32 cellular contexts compared by ENCODE assay signal in the genomic region with DNA sequence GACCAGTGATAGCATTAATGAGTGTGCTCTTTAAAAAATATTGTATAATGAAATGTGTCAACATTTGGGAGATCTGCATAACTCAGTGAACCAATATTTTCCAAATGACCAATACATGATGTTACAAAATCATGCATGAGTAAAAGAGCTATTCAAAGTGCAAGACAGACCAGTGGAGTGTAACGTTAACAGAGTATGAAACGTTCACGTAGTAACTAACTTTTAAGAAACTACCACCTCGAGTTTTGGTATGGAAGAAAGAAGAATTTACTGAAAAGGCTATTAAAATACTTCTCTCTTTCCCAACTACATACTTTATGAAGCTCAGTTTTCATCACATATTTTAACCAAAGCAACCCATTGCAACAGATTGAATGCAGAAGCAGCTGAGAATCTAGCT. TPM values are rescaled to one million over a fixed set of nuclear protein-coding genes. Genes with fewer than 3 reads are reported as not detected.
DNase-seq lines count a peak whose midpoint lies in the region; ATAC-seq, FAIRE-seq and TF ChIP-seq lines count a peak whose summit lies in the region.
"Had no signal": no experiment of that assay in that cellular context is flagged by ENCODE, and none has a peak within 500 bp of the region (broad histone marks: within the 10 kb centered on the region; RNA-seq: fewer than 3 reads in every experiment).

No MANE protein-coding gene starts in this region.

- H3K27ac ChIP-seq in IMR-90 (ENCODE audit: insufficient read depth, low read length) (no peak overlapping the region), K562 (ENCODE audit: extremely low read depth, low read depth, low read length) (no peak overlapping the region)
- H3K27ac ChIP-seq: adrenal gland, body of pancreas, esophagus muscularis mucosa, HL-60, left lung, neural progenitor cell, parathyroid adenoma, right atrium auricular region, upper lobe of right lung had no signal

- H2BK5ac ChIP-seq in IMR-90 (ENCODE audit: low read depth, low read length, poor library complexity, severe bottlenecking) = no peak overlapping the region

- H3K36me3 ChIP-seq in IMR-90 (ENCODE audit: control insufficient read depth, insufficient read depth, low read length) (no peaks in the 10 kb centered on the region), K562 (ENCODE audit: control insufficient read depth, insufficient read depth, low read length) (no peaks in the 10 kb centered on the region)
- H3K36me3 ChIP-seq: adrenal gland, esophagus muscularis mucosa, left lung, neural progenitor cell, right atrium auricular region, upper lobe of right lung had no signal

- H4K8ac ChIP-seq in IMR-90 (ENCODE audit: low read depth in 2 of 2, low read length in 2 of 2) = no peak overlapping the region

- peaks cover 2% of the 10 kb centered on the region; the same call in 1 of the 2 replicates for H3K4me1 ChIP-seq in IMR-90 (ENCODE audit: control insufficient read depth, insufficient read depth, low read length)
- H3K4me1 ChIP-seq in K562 (replicated peaks in 1 of 2; ENCODE audit: control insufficient read depth in 2 of 2, insufficient read depth in 2 of 2, low read length in 2 of 2) = peaks cover 36 to 42% of the 10 kb centered on the region in 2 experiments
- H3K4me1 ChIP-seq: parathyroid adenoma had no signal

- TF ChIP-seq RAD21 in IMR-90 (IDR thresholded peaks at IDR 0.05; ENCODE audit: low read length) (no peak), K562 (CRISPR knock-in tag; conservative IDR thresholded peaks at IDR 0.05 in 1 of 2, IDR thresholded peaks at IDR 0.05 in 1 of 2) (no peak)

- H3K9me3 ChIP-seq in IMR-90 (ENCODE audit: control insufficient read depth, insufficient read depth, low read length) = no peaks in the 10 kb centered on the region
- no peaks in the 10 kb centered on the region for H3K9me3 ChIP-seq in K562 (replicated peaks; ENCODE audit: control insufficient read depth, insufficient read depth, low read depth, low read length)
- H3K9me3 ChIP-seq: adrenal gland, body of pancreas, esophagus muscularis mucosa, left lung, right atrium auricular region, upper lobe of right lung had no signal

- CTCF ChIA-PET in IMR-90 (lab: Yijun Ruan, JAX) = interaction anchor here (1.0 to 3.8 kb wide), 2 partner anchors 35 to 254 kb away, joined by 3 to 14 read pairs; no protein-coding TSS in a partner anchor
- CTCF ChIA-PET in K562 (lab: Yijun Ruan, JAX; ENCODE audit: low intra/inter-chr PET ratio) = no interaction called here

- BruUV-seq in IMR-90 (replicated peaks; lab: Mats Ljungman, UMichigan) (no TSS peak), K562 (replicated peaks; lab: Mats Ljungman, UMichigan) (no TSS peak)

- dilution Hi-C loops in IMR-90 (cut with HindIII; ENCODE audit: low sequenced_read_pairs, unreplicated experiment) = no loop called here

- H2AFZ ChIP-seq in IMR-90 (replicated peaks; ENCODE audit: low read length, poor library complexity) (no peak overlapping the region), K562 (ENCODE audit: low read depth, low read length) (0 out of 2 replicates have a peak overlapping the region, but pooled peaks have one; percentile 24)
- H2AFZ ChIP-seq: neural progenitor cell, parathyroid adenoma had no signal

- in situ Hi-C loops in IMR-90 (cut with MboI; ENCODE audit: low sequenced_read_pairs) = no loop called here
- in situ Hi-C loops in K562 (cut with MboI) = loop anchor here (5.0 kb wide), 1 partner anchor 34 kb away; no protein-coding TSS in a partner anchor

- no peak overlapping the region for H3K56ac ChIP-seq in IMR-90 (ENCODE audit: extremely low read depth, insufficient read depth, low read length)

- DNase-seq in AG09309 (ENCODE audit: low read depth) = peak; percentile 54
- DNase-seq in IMR-90 = no peak
- no peak for DNase-seq in K562 (ENCODE audit: extremely low read depth in 1 of 4, low spot score in 3 of 4)
- peak; percentile 15 for DNase-seq in kidney glomerular epithelial cell (lab: John Stamatoyannopoulos, UW)
- no peak for DNase-seq in NCI-H510A (lab: John Stamatoyannopoulos, UW)
- no peak for DNase-seq in NCI-H2107 (lab: John Stamatoyannopoulos, UW)
- no peak for DNase-seq in mucosa of gallbladder (ENCODE audit: low spot score)
- DNase-seq in activated naive CD4-positive, alpha-beta T cell (lab: John Stamatoyannopoulos, UW) = no peak
- DNase-seq: activated CD4-positive, alpha-beta T cell treated with anti-CD3 and anti-CD28 coated beads, Interleukin-2, amount 50 U/mL, for 1 hour; activated gamma-delta T cell treated with Interleukin-2 at 50 U/mL for 16 hours; activated T-cell treated with anti-CD3 and anti-CD28 coated beads, Interleukin-2, amount 50 U/mL, for 24 hours; adrenal gland; AML-193; body of pancreas; CD4-positive, alpha-beta memory T cell; dermis blood vessel endothelial cell; H7; left lung; NCI-H446 treated with DMSO at 0.1 percent for 48 hours; NCI-H82; RPMI8226; stimulated activated CD4-positive, alpha-beta T cell treated with anti-CD3 and anti-CD28 coated beads, Interleukin-1b, Interleukin-23, amount 100 ng/mL, for 48 hours; stimulated activated naive CD8-positive, alpha-beta T cell treated with anti-CD3 and anti-CD28 coated beads, Interleukin-15, Interleukin-2, amounts not matched to agents 100 U/mL and 50 U/mL, for 24 hours; T-cell; upper lobe of right lung had no signal

- H3K79me1 ChIP-seq in IMR-90 (ENCODE audit: low read depth in 1 of 2, low read length in 2 of 2) = no peaks in the 10 kb centered on the region

- ATAC-seq in IMR-90 (ENCODE audit: low read depth) (peak; percentile 16; the same call in 1 of the 2 replicates), K562 (no peak)
- ATAC-seq: body of pancreas; left lung; stimulated activated naive CD8-positive, alpha-beta T cell treated with anti-CD3 and anti-CD28 coated beads, Interleukin-15, Interleukin-2, amounts not matched to agents 100 U/mL and 50 U/mL, for 24 hours; T-cell; upper lobe of right lung; WTC11 had no signal

- no peak overlapping the region for H3K14ac ChIP-seq in IMR-90 (replicated peaks; ENCODE audit: low read depth, low read length)

- TF ChIP-seq CTCF in AG09309 (IDR thresholded peaks at IDR 0.05; ENCODE audit: control insufficient read depth, insufficient read depth, low read depth, low read length, missing control alignments) = no peak
- TF ChIP-seq CTCF in IMR-90 (conservative IDR thresholded peaks at IDR 0.05; ENCODE audit: low read depth, low read length) = no peak
- TF ChIP-seq CTCF in K562 (IDR thresholded peaks at IDR 0.05 in 2 of 3, conservative IDR thresholded peaks at IDR 0.05 in 1 of 3; ENCODE audit: insufficient read depth in 2 of 3, low read depth in 1 of 3, low read length in 3 of 3) = no peak

- H4K5ac ChIP-seq in IMR-90 (ENCODE audit: low read depth, low read length) = no peak overlapping the region

- H4K91ac ChIP-seq in IMR-90 (ENCODE audit: insufficient read depth, low read depth, low read length) = no peak overlapping the region

- POLR2A ChIA-PET in IMR-90 (lab: Charles Lee; ENCODE audit: unreplicated experiment) (no interaction called here), K562 (lab: Yijun Ruan, JAX) (interaction anchor here (0.5 to 1.4 kb wide), 4 partner anchors 9 to 278 kb away, joined by 3 to 6 read pairs (median 4); no protein-coding TSS in a partner anchor)

- H3K4me3 ChIP-seq in AG09309 (ENCODE audit: control insufficient read depth, low read depth, low read length) = no peak overlapping the region
- H3K4me3 ChIP-seq in IMR-90 (ENCODE audit: insufficient read depth, low read depth, low read length) = no peak overlapping the region
- H3K4me3 ChIP-seq in K562 = no peak overlapping the region
- H3K4me3 ChIP-seq: adrenal gland, body of pancreas, esophagus muscularis mucosa, left lung, neural progenitor cell, right atrium auricular region, upper lobe of right lung had no signal

- H3K27me3 ChIP-seq in IMR-90 (ENCODE audit: control insufficient read depth, insufficient read depth, low read length) = no peaks in the 10 kb centered on the region
- H3K27me3 ChIP-seq in K562 (ENCODE audit: control insufficient read depth in 2 of 2, insufficient read depth in 2 of 2, low read length in 2 of 2) = no peaks in the 10 kb centered on the region
- H3K27me3 ChIP-seq: adrenal gland, body of pancreas, esophagus muscularis mucosa, neural progenitor cell, right atrium auricular region, upper lobe of right lung had no signal

- no peak overlapping the region for H2BK15ac ChIP-seq in IMR-90 (ENCODE audit: low read depth, low read length)

- H2BK120ac ChIP-seq in IMR-90 (ENCODE audit: low read depth, low read length) = no peak overlapping the region

- no CpG with 5 or more reads among the region's 4 CpGs for WGBS in IMR-90 (ENCODE audit: extremely low coverage in 2 of 2, insufficient read length in 1 of 2), 2 experiments
- 26% methylated on average over 4 of the region's 4 CpGs for WGBS in K562 (ENCODE audit: insufficient coverage, low coverage, missing lambda C conversion rate)

- TF ChIP-seq POLR2A in IMR-90 (IDR thresholded peaks at IDR 0.05; ENCODE audit: low read depth, low read length) = no peak
- TF ChIP-seq POLR2A in K562 (conservative IDR thresholded peaks at IDR 0.05) = no peak

- H3K9me1 ChIP-seq in IMR-90 (ENCODE audit: insufficient read depth, low read length) = peaks cover 10% of the 10 kb centered on the region; the same call in 1 of the 2 replicates
- H3K9me1 ChIP-seq in K562 (ENCODE audit: control insufficient read depth, insufficient read depth, low read length) = no peaks in the 10 kb centered on the region

- no peak overlapping the region for H2AK9ac ChIP-seq in IMR-90 (replicated peaks; ENCODE audit: low read depth, low read length, poor library complexity)

- intact Hi-C loops in IMR-90 (cut with micrococcal nuclease) = no loop called here
- intact Hi-C loops in K562 (cut with micrococcal nuclease) = no loop called here

- no peak for TF ChIP-seq EP300 in K562 (IDR thresholded peaks at IDR 0.05; ENCODE audit: low read length)

- H3K9ac ChIP-seq in IMR-90 (ENCODE audit: low read depth, low read length) = no peak overlapping the region
- H3K9ac ChIP-seq in K562 (ENCODE audit: insufficient read depth in 1 of 2, low read depth in 2 of 2, low read length in 2 of 2) = no peak overlapping the region
- H3K9ac ChIP-seq: neural progenitor cell, parathyroid adenoma had no signal

- H3K18ac ChIP-seq in IMR-90 (ENCODE audit: low read depth, low read length) = no peak overlapping the region

- no peak for FAIRE-seq in K562 (lab: Jason Lieb, UNC)
- FAIRE-seq: D721Med had no signal

- H4K20me1 ChIP-seq in IMR-90 (ENCODE audit: insufficient read depth, low read length) (no peaks in the 10 kb centered on the region), K562 (replicated peaks; ENCODE audit: control insufficient read depth, insufficient read depth, low read length) (no peaks in the 10 kb centered on the region)

- no peak overlapping the region for H2AK5ac ChIP-seq in IMR-90 (ENCODE audit: low read depth, low read length)

- H3K23ac ChIP-seq in IMR-90 (ENCODE audit: low read depth, low read length) = no peak overlapping the region

- H2BK20ac ChIP-seq in IMR-90 (ENCODE audit: low read depth, low read length) = no peak overlapping the region

- H3K79me2 ChIP-seq in K562 (ENCODE audit: control insufficient read depth, insufficient read depth, low read length) = no peaks in the 10 kb centered on the region
- H3K79me2 ChIP-seq: parathyroid adenoma had no signal

- no peak overlapping the region for H3K4me2 ChIP-seq in IMR-90 (ENCODE audit: low read depth, low read length)
- H3K4me2 ChIP-seq in K562 (ENCODE audit: insufficient read depth, low read length) = no peak overlapping the region
- H3K4me2 ChIP-seq: neural progenitor cell had no signal

- H3K4ac ChIP-seq in IMR-90 (ENCODE audit: low read depth, low read length) = no peak overlapping the region

RNA-seq across cellular contexts. Expression of a gene that starts 9.6 kb away (rescaled TPM):
- total RNA-seq in IMR-90 (2012; rRNA removed) = 1.9 and 2.0 TPM in 2 replicates
- 6.2 and 6.6 TPM in 2 replicates for polyA plus RNA-seq in IMR-90 (2012; rRNA removed)
- 3.6 and 12.7 TPM in 2 replicates for polyA plus RNA-seq in IMR-90 (2012; cell fraction: cytosol; rRNA removed)
- polyA plus RNA-seq in IMR-90 (2012; cell fraction: nucleus; rRNA removed; ENCODE audit: low replicate concordance) = 19.1 and 30.0 TPM in 2 replicates
- total RNA-seq in K562 (2011; cell fraction: chromatin; rRNA removed; ENCODE audit: low replicate concordance) = 15.5 and 41.5 TPM in 2 replicates
- 28.5 and 33.8 TPM in 2 replicates for total RNA-seq in K562 (2011; cell fraction: nucleolus; rRNA removed)
- total RNA-seq in K562 (2011; cell fraction: nucleoplasm; rRNA removed) = 21.3 and 22.7 TPM in 2 replicates
- 4.1 and 8.4 TPM in 2 replicates for total RNA-seq in K562 (2014; rRNA removed)
- 2.5 and 3.0 TPM in 2 replicates for total RNA-seq in K562 (2014; rRNA removed; fragmentation: Illumina TruSeq; extraction: Trizol)
- total RNA-seq in K562 (2015; rRNA removed; fragmentation: Illumina TruSeq; extraction: Trizol) = 0.51 and 0.75 TPM in 2 replicates
- 16.7 and 18.7 TPM in 2 replicates for total RNA-seq in K562 (2021)
- polyA plus RNA-seq in K562 (2011; rRNA removed) = 2.9 and 8.8 TPM in 2 replicates
- 5.7 and 6.6 TPM in 2 replicates for polyA plus RNA-seq in K562 (2011; cell fraction: cytosol; rRNA removed)
- 27.8 and 27.9 TPM in 2 replicates for polyA plus RNA-seq in K562 (2011; cell fraction: nucleus; rRNA removed)
- 6.2 and 54.3 TPM in 2 replicates for polyA plus RNA-seq in K562 (2012)
- 12.9 and 16.7 TPM in 2 replicates for polyA plus RNA-seq in K562 (2014; fragmentation: Illumina TruSeq; extraction: Trizol)
- under 1 TPM; 0.17 to 0.25 TPM for polyA plus RNA-seq in K562 (2014; fragmentation: Nextera tagmentation; extraction: Ambion mirVana)
- polyA plus RNA-seq in K562 (2014; rRNA removed) = 10.5 and 10.6 TPM in 2 replicates
- polyA minus RNA-seq in K562 (2011; rRNA and poly(A)+ RNA removed) = 3.7 and 5.1 TPM in 2 replicates
- polyA minus RNA-seq in K562 (2011; cell fraction: cytosol; rRNA and poly(A)+ RNA removed) = 2.5 and 5.5 TPM in 2 replicates
- 6.1 and 10.2 TPM in 2 replicates for polyA minus RNA-seq in K562 (2011; cell fraction: nucleus; rRNA and poly(A)+ RNA removed)
- total RNA-seq in mucosa of gallbladder = 5.6 TPM
- total RNA-seq: dermis blood vessel endothelial cell had no signal
- polyA plus RNA-seq: CD4-positive, alpha-beta memory T cell had no signal

RNA-seq across cellular contexts. Expression of a gene that starts 49.5 kb away (rescaled TPM):
- total RNA-seq in IMR-90 (2012; rRNA removed) (1.4 and 1.7 TPM in 2 replicates), K562 (2014; rRNA removed) (3.0 and 4.5 TPM in 2 replicates), K562 (2014; rRNA removed; fragmentation: Illumina TruSeq; extraction: Trizol) (0.70 and 1.5 TPM in 2 replicates), K562 (2015; rRNA removed; fragmentation: Illumina TruSeq; extraction: Trizol) (1.7 and 2.2 TPM in 2 replicates), K562 (2021) (4.4 and 5.2 TPM in 2 replicates), mucosa of gallbladder (39.9 TPM)
- polyA plus RNA-seq in IMR-90 (2012; rRNA removed) (4.3 and 4.6 TPM in 2 replicates), K562 (2011; rRNA removed) (1.3 and 2.3 TPM in 2 replicates), K562 (2014; fragmentation: Illumina TruSeq; extraction: Trizol) (1.5 and 3.0 TPM in 2 replicates), K562 (2014; fragmentation: Nextera tagmentation; extraction: Ambion mirVana) (under 1 TPM; 0.31 to 0.64 TPM), K562 (2014; rRNA removed) (3.7 and 4.5 TPM in 2 replicates)
- polyA plus RNA-seq in IMR-90 (2012; cell fraction: cytosol; rRNA removed) = 4.3 and 4.7 TPM in 2 replicates
- 11.7 and 31.3 TPM in 2 replicates for polyA plus RNA-seq in IMR-90 (2012; cell fraction: nucleus; rRNA removed; ENCODE audit: low replicate concordance)
- 1.4 and 6.8 TPM in 2 replicates for total RNA-seq in K562 (2011; cell fraction: chromatin; rRNA removed; ENCODE audit: low replicate concordance)
- 5.8 TPM in 2 replicates for total RNA-seq in K562 (2011; cell fraction: nucleolus; rRNA removed)
- total RNA-seq in K562 (2011; cell fraction: nucleoplasm; rRNA removed) = 4.1 and 6.1 TPM in 2 replicates
- polyA plus RNA-seq in K562 (2011; cell fraction: cytosol; rRNA removed) = 2.0 and 4.9 TPM in 2 replicates
- 6.8 and 13.1 TPM in 2 replicates for polyA plus RNA-seq in K562 (2011; cell fraction: nucleus; rRNA removed)
- 3.7 and 4.3 TPM in 2 replicates for polyA plus RNA-seq in K562 (2012)
- 0.36 and 0.39 TPM in 2 replicates for polyA minus RNA-seq in K562 (2011; rRNA and poly(A)+ RNA removed)
- polyA minus RNA-seq in K562 (2011; cell fraction: cytosol; rRNA and poly(A)+ RNA removed) = 1.1 and 5.4 TPM in 2 replicates
- polyA minus RNA-seq in K562 (2011; cell fraction: nucleus; rRNA and poly(A)+ RNA removed) = 1.7 and 2.2 TPM in 2 replicates

Comparison
In these comparisons a context has a peak if more than half of its experiments do, and no peak if none do; other contexts are left out.
1. DNase-seq: peak in AG09309 (single experiment) and kidney glomerular epithelial cell (single experiment); none in IMR-90 (single experiment), K562 (0 of 4), NCI-H510A (single experiment), NCI-H2107 (single experiment), mucosa of gallbladder (single experiment) and activated naive CD4-positive, alpha-beta T cell (0 of 4).